In genomic region chr22:31104869-31105268, GRCh38 we compare ENCODE assay signal across 1 cellular context.
TF ChIP-seq lines count a peak whose summit lies in the region.

No MANE protein-coding gene starts in this region.

TF ChIP-seq in GM12878, 131 proteins besides CTCF, POLR2A, EP300 and RAD21:
- TF ChIP-seq GATAD2B (conservative IDR thresholded peaks at IDR 0.05; ENCODE audit: low read depth) = 0 out of 2 replicates have a peak, but pooled peaks have one; percentile 38
- TF ChIP-seq NR2F1 (conservative IDR thresholded peaks at IDR 0.05) = peak; percentile 81
- no peak for TF ChIP-seq RBBP5 (conservative IDR thresholded peaks at IDR 0.05)
- TF ChIP-seq FOXK2 (IDR thresholded peaks at IDR 0.05) = no peak
- TF ChIP-seq BHLHE40 (IDR thresholded peaks at IDR 0.05; ENCODE audit: borderline replicate concordance in 1 of 2, low read depth in 2 of 2, low read length in 1 of 2) = peak in 1 of 2 experiments; percentile 23; a peak in 1 of 4 replicates
- no peak for TF ChIP-seq ESRRA (IDR thresholded peaks at IDR 0.05; ENCODE audit: low read length)
- no peak for TF ChIP-seq ATF3 (IDR thresholded peaks at IDR 0.05; ENCODE audit: borderline replicate concordance, extremely low read depth, low read depth, low read length)
- no peak for TF ChIP-seq GABPA (IDR thresholded peaks at IDR 0.05; ENCODE audit: low read depth)
- no peak for TF ChIP-seq HCFC1 (IDR thresholded peaks at IDR 0.05; ENCODE audit: low read length)
- TF ChIP-seq SUPT20H (IDR thresholded peaks at IDR 0.05; ENCODE audit: borderline replicate concordance, control insufficient read depth, low read depth, low read length) = no peak
- TF ChIP-seq HDGF (IDR thresholded peaks at IDR 0.05) = no peak
- no peak for TF ChIP-seq ZNF207 (IDR thresholded peaks at IDR 0.05; ENCODE audit: borderline replicate concordance)
- TF ChIP-seq PML (IDR thresholded peaks at IDR 0.05; ENCODE audit: low read length) = no peak
- no peak for TF ChIP-seq MAX (IDR thresholded peaks at IDR 0.05; ENCODE audit: low read depth, low read length)
- TF ChIP-seq NRF1 (conservative IDR thresholded peaks at IDR 0.05; ENCODE audit: low read depth, low read length) = no peak
- TF ChIP-seq CHD2 (IDR thresholded peaks at IDR 0.05; ENCODE audit: borderline replicate concordance, low read depth, low read length) = 0 out of 2 replicates have a peak, but pooled peaks have one; percentile 22
- no peak for TF ChIP-seq CREB1 (IDR thresholded peaks at IDR 0.05; ENCODE audit: low read depth)
- no peak for TF ChIP-seq MEF2B (IDR thresholded peaks at IDR 0.05; ENCODE audit: partially characterized antibody, poor library complexity, severe bottlenecking)
- no peak for TF ChIP-seq MTA3 (IDR thresholded peaks at IDR 0.05; ENCODE audit: borderline replicate concordance, low read length)
- no peak for TF ChIP-seq NFYA (IDR thresholded peaks at IDR 0.05; ENCODE audit: borderline replicate concordance, low read depth, low read length)
- no peak for TF ChIP-seq CREM (IDR thresholded peaks at IDR 0.05; ENCODE audit: low read depth)
